8 cellular contexts compared by ENCODE assay signal in genomic region chr2:106193491-106193976, GRCh38. TPM values are rescaled to one million over a fixed set of nuclear protein-coding genes. Genes with fewer than 3 reads are reported as not detected.
DNase-seq lines count a peak whose midpoint lies in the region; FAIRE-seq and TF ChIP-seq lines count a peak whose summit lies in the region.

No MANE protein-coding gene starts in this region.

- DNase-seq in GM12891 (ENCODE audit: insufficient read length, low spot score) (peak; percentile 32), H54 (ENCODE audit: insufficient read length, low spot score) (peak; percentile 25), LNCaP clone FGC (ENCODE audit: low read depth) (no peak), hepatocyte (ENCODE audit: low spot score) (peak; percentile 64), skeletal muscle cell (ENCODE audit: low read depth) (no peak), NCI-H1694 treated with DMSO at 0.1 percent for 48 hours (lab: John Stamatoyannopoulos, UW) (no peak), NCI-H187 (lab: John Stamatoyannopoulos, UW) (no peak)

- no peaks in the 10 kb centered on the region for H3K9me3 Mint-ChIP-seq in activated naive CD4-positive, alpha-beta T cell treated with anti-CD3 and anti-CD28 coated beads, Interleukin-2, amount 50 U/mL, for 24 hours

- H2AFZ ChIP-seq in hepatocyte: peak overlapping the region; percentile 89

- no peak overlapping the region for H3K27ac Mint-ChIP-seq in activated naive CD4-positive, alpha-beta T cell treated with anti-CD3 and anti-CD28 coated beads, Interleukin-2, amount 50 U/mL, for 24 hours

- no peaks in the 10 kb centered on the region for H3K27me3 Mint-ChIP-seq in activated naive CD4-positive, alpha-beta T cell treated with anti-CD3 and anti-CD28 coated beads, Interleukin-2, amount 50 U/mL, for 24 hours

- no peak for FAIRE-seq in GM12891 (lab: Jason Lieb, UNC)
- FAIRE-seq in H54 (lab: Jason Lieb, UNC): no peak

- H3K27me3 ChIP-seq in hepatocyte: no peaks in the 10 kb centered on the region

- WGBS in hepatocyte (ENCODE audit: low lambda C conversion rate, missing lambda C conversion rate): under 1% methylated on average over 53 of the region's 53 CpGs

- H3K79me2 ChIP-seq in hepatocyte: peaks cover 42% of the 10 kb centered on the region

- H3K4me3 Mint-ChIP-seq in activated naive CD4-positive, alpha-beta T cell treated with anti-CD3 and anti-CD28 coated beads, Interleukin-2, amount 50 U/mL, for 24 hours: peak overlapping the region; percentile 87

- no peaks in the 10 kb centered on the region for H3K36me3 ChIP-seq in hepatocyte (replicated peaks; ENCODE audit: insufficient read depth, low read depth)

- no peaks in the 10 kb centered on the region for H3K9me3 ChIP-seq in hepatocyte (ENCODE audit: low read depth)

- no peak for TF ChIP-seq CTCF in LNCaP clone FGC (IDR thresholded peaks at IDR 0.05; ENCODE audit: control insufficient read depth, extremely low read depth, insufficient read depth)
- no peak for TF ChIP-seq CTCF in hepatocyte (IDR thresholded peaks at IDR 0.05; ENCODE audit: poor library complexity)

- H3K9me2 ChIP-seq in hepatocyte (replicated peaks; ENCODE audit: insufficient read depth): no peaks in the 10 kb centered on the region

- peaks cover 6% of the 10 kb centered on the region for H3K36me3 Mint-ChIP-seq in activated naive CD4-positive, alpha-beta T cell treated with anti-CD3 and anti-CD28 coated beads, Interleukin-2, amount 50 U/mL, for 24 hours

- TF ChIP-seq POLR2A in GM12891 (IDR thresholded peaks at IDR 0.05; ENCODE audit: low read depth, low read length) (no peak), H54 (IDR thresholded peaks at IDR 0.05; ENCODE audit: low read depth, low read length) (no peak)

- peaks cover 6% of the 10 kb centered on the region for H4K20me1 ChIP-seq in hepatocyte (ENCODE audit: insufficient read depth, poor library complexity, severe bottlenecking)

- H3K27ac ChIP-seq in hepatocyte: peak overlapping the region; percentile 84

- H3K4me2 ChIP-seq in hepatocyte: peak overlapping the region; percentile 93

- H3K4me1 ChIP-seq in hepatocyte (ENCODE audit: insufficient read depth): peaks cover 14% of the 10 kb centered on the region

- H3K4me3 ChIP-seq in LNCaP clone FGC (ENCODE audit: low read depth, low read length) (peak overlapping the region; percentile 81), hepatocyte (peak overlapping the region; percentile 97), skeletal muscle cell (ENCODE audit: low read depth, low read length) (peak overlapping the region; percentile 83)

- peaks cover 51% of the 10 kb centered on the region for H3K4me1 Mint-ChIP-seq in activated naive CD4-positive, alpha-beta T cell treated with anti-CD3 and anti-CD28 coated beads, Interleukin-2, amount 50 U/mL, for 24 hours

TF ChIP-seq in GM12891, 5 proteins besides CTCF, POLR2A, EP300 and RAD21:
- TF ChIP-seq TAF1 (IDR thresholded peaks at IDR 0.05; ENCODE audit: low read depth, low read length) (no peak), POLR2AphosphoS5 (IDR thresholded peaks at IDR 0.05; ENCODE audit: low read depth, low read length) (no peak), SPI1 (IDR thresholded peaks at IDR 0.05; ENCODE audit: low read depth, low read length) (no peak), PAX5 (IDR thresholded peaks at IDR 0.05; ENCODE audit: insufficient read depth, low read length, severe bottlenecking) (no peak), POU2F2 (IDR thresholded peaks at IDR 0.05; ENCODE audit: low read depth, low read length) (no peak)

RNA-seq across cellular contexts. Expression of gene UXS1, which starts 0.6 kb away (rescaled TPM):
- 13.3 TPM for polyA plus RNA-seq in GM12891 (2012; ENCODE audit: low read depth, missing spikeins)
- 46.5 and 68.4 TPM in 2 replicates for total RNA-seq in hepatocyte
- polyA plus RNA-seq in hepatocyte: 83.2 and 84.9 TPM in 2 replicates

Comparison
In these comparisons a context has a peak if more than half of its experiments do, and no peak if none do; other contexts are left out.
1. DNase-seq: peak in GM12891 (single experiment), H54 (single experiment) and hepatocyte (single experiment); none in LNCaP clone FGC (single experiment), skeletal muscle cell (single experiment), NCI-H1694 treated with DMSO at 0.1 percent for 48 hours (single experiment) and NCI-H187 (0 of 2).
2. Peak in every context shown above with its lines, with median percentiles within 50 percentile points of each other: H3K4me3 ChIP-seq.